8 cellular contexts compared by ENCODE assay signal in genomic region chr1:44740179-44740617, GRCh38. TPM values are rescaled to one million over a fixed set of nuclear protein-coding genes. Genes with fewer than 3 reads are reported as not detected.
A peak's percentile ranks its signal among the peaks of the same experiment; 100 is the strongest.
DNase-seq lines count a peak whose midpoint lies in the region; ATAC-seq and TF ChIP-seq lines count a peak whose summit lies in the region.

No MANE protein-coding gene starts in this region.

- peak overlapping the region in 6 of 59 donors; percentile 79 to 94 (median 92) for H3K27ac ChIP-seq in dorsolateral prefrontal cortex

- H3K4me3 Mint-ChIP-seq in Caco-2 (ENCODE audit: unreplicated experiment) (peak overlapping the region; percentile 99), neural crest cell (peak overlapping the region; percentile 98)

- H3K36me3 Mint-ChIP-seq in Caco-2 (ENCODE audit: insufficient read depth, unreplicated experiment) (peaks cover 56% of the 10 kb centered on the region), neural crest cell (ENCODE audit: low read depth) (peaks cover 8% of the 10 kb centered on the region)

- H3K4me1 Mint-ChIP-seq in Caco-2 (ENCODE audit: low read depth, unreplicated experiment) (no peaks in the 10 kb centered on the region), neural crest cell (peaks cover 33% of the 10 kb centered on the region)

- ATAC-seq in GM18519 (IDR thresholded peaks at IDR 0.05; ENCODE audit: low FRiP score, unreplicated experiment), result no peak

- intact Hi-C loops in Caco-2 (cut with micrococcal nuclease; ENCODE audit: unreplicated experiment), result no loop called here
- intact Hi-C loops in dorsolateral prefrontal cortex (cut with DNase I), result no loop called here

- no peaks in the 10 kb centered on the region for H3K9me3 ChIP-seq in Caco-2

- POLR2A ChIA-PET in Caco-2 (lab: Charles Lee), result interaction anchor here (0.9 to 1.3 kb wide), 4 partner anchors 8 to 60 kb away, joined by 3 to 12 read pairs (median 6); partner anchors contain the start of genes PLK3 and RNU5D-1

- TF ChIP-seq CTCF in Caco-2 (IDR thresholded peaks at IDR 0.05; ENCODE audit: insufficient read depth in 1 of 2, low read depth in 1 of 2, low read length in 1 of 2, severe bottlenecking in 1 of 2, unreplicated experiment in 1 of 2) (no peak), LNCaP clone FGC (IDR thresholded peaks at IDR 0.05; ENCODE audit: control insufficient read depth, extremely low read depth, insufficient read depth) (no peak), dorsolateral prefrontal cortex (IDR thresholded peaks at IDR 0.05 in 54 of 56, conservative IDR thresholded peaks at IDR 0.05 in 2 of 56; ENCODE audit: low read depth in 1 of 56, partially characterized antibody in 56 of 56) (no peak), neural crest cell (conservative IDR thresholded peaks at IDR 0.05) (no peak)

- H3K4me3 ChIP-seq in Caco-2 (ENCODE audit: low read depth, low read length), result peak overlapping the region; percentile 65
- H3K4me3 ChIP-seq in LNCaP clone FGC (ENCODE audit: low read depth, low read length), result peak overlapping the region; percentile 86
- peak overlapping the region; percentile 26 to 86 (median 68) for H3K4me3 ChIP-seq in dorsolateral prefrontal cortex

- H3K27me3 Mint-ChIP-seq in Caco-2 (ENCODE audit: insufficient read depth, unreplicated experiment) (no peaks in the 10 kb centered on the region), neural crest cell (ENCODE audit: low read depth) (no peaks in the 10 kb centered on the region)

- H3K36me3 ChIP-seq in Caco-2 (ENCODE audit: control insufficient read depth, insufficient read depth, low read length), result no peaks in the 10 kb centered on the region

- H3K4me1 ChIP-seq in Caco-2, result no peaks in the 10 kb centered on the region

- CTCF ChIA-PET in Caco-2 (lab: Charles Lee), result no interaction called here

- H3K27me3 ChIP-seq in Caco-2 (replicated peaks; ENCODE audit: control insufficient read depth, insufficient read depth, low read length) (no peaks in the 10 kb centered on the region), dorsolateral prefrontal cortex (no peaks in the 10 kb centered on the region)

- DNase-seq in Caco-2, result peak in 1 of 2 experiments; percentile 15
- no peak for DNase-seq in LNCaP clone FGC (ENCODE audit: low read depth)
- no peak for DNase-seq in dorsolateral prefrontal cortex
- DNase-seq in neural crest cell (ENCODE audit: low read depth, low spot score), result no peak
- no peak for DNase-seq in NCI-H2081 treated with DMSO at 0.1 percent for 48 hours (lab: John Stamatoyannopoulos, UW)
- DNase-seq in dermis blood vessel endothelial cell, result no peak
- DNase-seq in HuH-7.5 (ENCODE audit: low spot score), result no peak

- peaks cover 9% of the 10 kb centered on the region for H3K9me3 Mint-ChIP-seq in Caco-2 (ENCODE audit: unreplicated experiment)
- no peaks in the 10 kb centered on the region for H3K9me3 Mint-ChIP-seq in neural crest cell

- H3K27ac Mint-ChIP-seq in Caco-2 (ENCODE audit: unreplicated experiment) (peak overlapping the region; percentile 97), neural crest cell (ENCODE audit: unreplicated experiment) (peak overlapping the region; percentile 99)

- BruUV-seq in Caco-2 (replicated peaks; lab: Mats Ljungman, UMichigan), result TSS peak; percentile 88

RNA-seq across cellular contexts. Expression of gene KIF2C, which starts 0.6 kb away (rescaled TPM):
- total RNA-seq in Caco-2 (2022) (61.0 and 63.2 TPM in 2 replicates), dorsolateral prefrontal cortex (1 to 10 TPM in 57 of 120 experiments, under 1 TPM in 63; 0.16 to 4.3 (median 0.91) TPM), neural crest cell (88.7 and 92.7 TPM in 2 replicates), dermis blood vessel endothelial cell (11.7 and 45.5 TPM in 2 replicates)

RNA-seq across cellular contexts. Expression of gene RNU5D-1, which starts 9.2 kb away (rescaled TPM):
- 16.3 TPM in 1 of 2 replicates, not detected in the other for total RNA-seq in Caco-2 (2022)
- total RNA-seq in dorsolateral prefrontal cortex, result not detected
- not detected in 2 replicates for total RNA-seq in neural crest cell
- not detected in 2 replicates for total RNA-seq in dermis blood vessel endothelial cell

RNA-seq across cellular contexts. Expression of gene RPS8, which starts 35.1 kb away (rescaled TPM):
- total RNA-seq in Caco-2 (2022) (1,451 and 1,467 TPM in 2 replicates), dorsolateral prefrontal cortex (100 to 1,000 TPM; 313 to 628 (median 452) TPM), neural crest cell (2,216 and 2,317 TPM in 2 replicates), dermis blood vessel endothelial cell (1,197 and 2,124 TPM in 2 replicates)

RNA-seq across cellular contexts. Expression of gene BEST4, which starts 47.8 kb away (rescaled TPM):
- total RNA-seq in Caco-2 (2022) (not detected in 2 replicates), dorsolateral prefrontal cortex (1 to 10 TPM in 65 of 120 experiments, under 1 TPM in 51, not detected in 4; 0.23 to 2.6 (median 1.1) TPM), neural crest cell (0.14 and 0.23 TPM in 2 replicates), dermis blood vessel endothelial cell (not detected in 2 replicates)

RNA-seq across cellular contexts. Expression of gene PLK3, which starts 60.0 kb away (rescaled TPM):
- total RNA-seq in Caco-2 (2022) (3.2 and 5.2 TPM in 2 replicates), dorsolateral prefrontal cortex (10 to 100 TPM in 72 of 120 experiments, 1 to 10 TPM in 48; 3.7 to 23.1 (median 11.1) TPM), neural crest cell (15.3 and 15.7 TPM in 2 replicates), dermis blood vessel endothelial cell (18.8 and 43.1 TPM in 2 replicates)
